1 cellular context compared by ENCODE assay signal in genomic region chr19:44623080-44623479, GRCh38.
TF ChIP-seq lines count a peak whose summit lies in the region.

No MANE protein-coding gene starts in this region.

TF ChIP-seq in SK-N-SH, 30 proteins besides CTCF, POLR2A, EP300 and RAD21 (continued from another document):
- TF ChIP-seq REST (IDR thresholded peaks at IDR 0.05; ENCODE audit: low read depth, low read length) = no peak
